Comparison of ENCODE assay signal across 18 cellular contexts in genomic region chr7:47422631-47423030, GRCh38.
DNase-seq lines count a peak whose midpoint lies in the region; TF ChIP-seq lines count a peak whose summit lies in the region.
"Had no signal": no experiment of that assay in that cellular context is flagged by ENCODE, and none has a peak within 500 bp of the region (broad histone marks: within the 10 kb centered on the region; RNA-seq: fewer than 3 reads in every experiment).

No MANE protein-coding gene starts in this region.

- TF ChIP-seq CTCF in mesothelial cell of epicardium (IDR thresholded peaks at IDR 0.05; ENCODE audit: unreplicated experiment), result no peak

- no peaks in the 10 kb centered on the region for H3K27me3 Mint-ChIP-seq in mesothelial cell of epicardium (ENCODE audit: low read depth)
- H3K27me3 Mint-ChIP-seq: CD4-positive, alpha-beta memory T cell had no signal

- H3K4me3 Mint-ChIP-seq in mesothelial cell of epicardium, result no peak overlapping the region
- H3K4me3 Mint-ChIP-seq: CD4-positive, alpha-beta memory T cell had no signal

- peaks cover 70% of the 10 kb centered on the region for H3K36me3 Mint-ChIP-seq in mesothelial cell of epicardium
- H3K36me3 Mint-ChIP-seq: CD4-positive, alpha-beta memory T cell had no signal

- H3K4me1 Mint-ChIP-seq in mesothelial cell of epicardium, result peaks cover 3% of the 10 kb centered on the region
- H3K4me1 Mint-ChIP-seq: CD4-positive, alpha-beta memory T cell had no signal

- in situ Hi-C loops in G401 (cut with HindIII; ENCODE audit: low sequenced_read_pairs), result no loop called here

- peak overlapping the region; percentile 34 for H3K27ac Mint-ChIP-seq in mesothelial cell of epicardium
- H3K27ac Mint-ChIP-seq: CD4-positive, alpha-beta memory T cell had no signal

- H3K9me3 Mint-ChIP-seq in mesothelial cell of epicardium, result no peaks in the 10 kb centered on the region

- peak; percentile 27 for DNase-seq in DMS 273 (lab: John Stamatoyannopoulos, UW; ENCODE audit: unreplicated experiment)
- DNase-seq in NCI-H1694 treated with DMSO at 0.1 percent for 48 hours (lab: John Stamatoyannopoulos, UW), result peak; percentile 42
- DNase-seq in fibroblast of gingiva (ENCODE audit: low read depth), result peak; percentile 16
- DNase-seq in mesothelial cell of epicardium (ENCODE audit: low spot score in 2 of 2, unreplicated experiment in 2 of 2), result no peak
- no peak for DNase-seq in pons (ENCODE audit: low spot score)
- no peak for DNase-seq in DMS53 (lab: John Stamatoyannopoulos, UW)
- DNase-seq in AML-193 (lab: John Stamatoyannopoulos, UW), result no peak
- DNase-seq in G401 (ENCODE audit: low spot score), result no peak
- DNase-seq: BE2C; CD4-positive, alpha-beta memory T cell; GOT3; KG1; MG63; NCI-H1092 treated with DMSO at 0.1 percent for 48 hours; NCI-H187 treated with DMSO at 0.1 percent for 48 hours; NCI-H510A treated with DMSO at 0.1 percent for 48 hours; NK-92 treated with Interleukin-12 subunit alpha and Interleukin-12 subunit beta, amount 100 ng/mL, for 24 hours; OCI-M1 had no signal

Comparison
In these comparisons a context has a peak if more than half of its experiments do, and no peak if none do; other contexts are left out.
1. DNase-seq: peak in DMS 273 (single experiment), NCI-H1694 treated with DMSO at 0.1 percent for 48 hours (single experiment) and fibroblast of gingiva (single experiment); none in mesothelial cell of epicardium (0 of 2), pons (single experiment), DMS53 (single experiment), AML-193 (0 of 2) and G401 (single experiment).